19 cellular contexts compared by ENCODE assay signal in genomic region chr1:93659805-93660479, GRCh38. TPM values are rescaled to one million over a fixed set of nuclear protein-coding genes. Genes with fewer than 3 reads are reported as not detected.
DNase-seq lines count a peak whose midpoint lies in the region; ATAC-seq and TF ChIP-seq lines count a peak whose summit lies in the region.
"Had no signal": no experiment of that assay in that cellular context is flagged by ENCODE, and none has a peak within 500 bp of the region (broad histone marks: within the 10 kb centered on the region; RNA-seq: fewer than 3 reads in every experiment).

No MANE protein-coding gene starts in this region.

- POLR2A ChIA-PET in IMR-90 (lab: Charles Lee; ENCODE audit: unreplicated experiment), result no interaction called here

- H4K5ac ChIP-seq in IMR-90 (ENCODE audit: low read depth, low read length), result peak overlapping the region; percentile 86

- H3K4me1 Mint-ChIP-seq in activated naive CD4-positive, alpha-beta T cell treated with anti-CD3 and anti-CD28 coated beads for 36 hours (ENCODE audit: low read depth), result no peaks in the 10 kb centered on the region
- H3K4me1 Mint-ChIP-seq: activated CD4-positive, alpha-beta T cell treated with anti-CD3 and anti-CD28 coated beads, Interleukin-2, amount 10 ng/mL, durations not matched to agents 24 days and 14 days; immature natural killer cell had no signal

- H3K9me3 ChIP-seq in IMR-90 (ENCODE audit: control insufficient read depth, insufficient read depth, low read length), result no peaks in the 10 kb centered on the region
- H3K9me3 ChIP-seq in smooth muscle cell (replicated peaks; ENCODE audit: low read depth), result no peaks in the 10 kb centered on the region
- H3K9me3 ChIP-seq in colonic mucosa, result no peaks in the 10 kb centered on the region
- H3K9me3 ChIP-seq: adrenal gland had no signal

- peaks cover 34 to 64% of the 10 kb centered on the region in 2 experiments for H3K79me1 ChIP-seq in IMR-90 (ENCODE audit: low read depth in 1 of 2, low read length in 2 of 2)

- BruUV-seq in IMR-90 (replicated peaks; lab: Mats Ljungman, UMichigan), result no TSS peak

- WGBS in IMR-90 (ENCODE audit: extremely low coverage in 2 of 2, insufficient read length in 1 of 2), 2 experiments, result 50% methylated on average over 1 of the region's 10 CpGs; no CpG with 5 or more reads in 1 of the 2 experiments
- 52% methylated on average over 10 of the region's 10 CpGs for WGBS in smooth muscle cell (ENCODE audit: low lambda C conversion rate)

- H3K4me1 ChIP-seq in IMR-90 (ENCODE audit: control insufficient read depth, insufficient read depth, low read length), result peaks cover 34% of the 10 kb centered on the region
- H3K4me1 ChIP-seq in smooth muscle cell (ENCODE audit: low read depth), result peaks cover 31% of the 10 kb centered on the region
- H3K4me1 ChIP-seq in colonic mucosa, result no peaks in the 10 kb centered on the region

- H3K4ac ChIP-seq in IMR-90 (ENCODE audit: low read depth, low read length), result peak overlapping the region; percentile 80

- H2BK15ac ChIP-seq in IMR-90 (ENCODE audit: low read depth, low read length), result peak overlapping the region; percentile 65; the same call in 1 of the 3 replicates

- H3K9me3 Mint-ChIP-seq in activated naive CD4-positive, alpha-beta T cell treated with anti-CD3 and anti-CD28 coated beads for 36 hours, result no peaks in the 10 kb centered on the region
- H3K9me3 Mint-ChIP-seq: activated CD4-positive, alpha-beta T cell treated with anti-CD3 and anti-CD28 coated beads, Interleukin-2, amount 10 ng/mL, durations not matched to agents 24 days and 14 days; activated T-cell treated with anti-CD3 and anti-CD28 coated beads, Interleukin-2, amount 50 U/mL, for 24 hours; immature natural killer cell; T-helper 2 cell treated with Interferon-gamma antibody and Interleukin-4, amounts not matched to agents 5 μg/mL and 100 μg/mL, for 36 hours had no signal

- intact Hi-C loops in IMR-90 (cut with micrococcal nuclease) (no loop called here), colonic mucosa (cut with DNase I) (no loop called here)
- intact Hi-C loops in activated naive CD4-positive, alpha-beta T cell treated with anti-CD3 and anti-CD28 coated beads for 36 hours (cut with micrococcal nuclease), result no loop called here

- in situ Hi-C loops in IMR-90 (cut with MboI; ENCODE audit: low sequenced_read_pairs), result no loop called here

- no peaks in the 10 kb centered on the region for H3K27me3 ChIP-seq in IMR-90 (ENCODE audit: control insufficient read depth, insufficient read depth, low read length)
- no peaks in the 10 kb centered on the region for H3K27me3 ChIP-seq in smooth muscle cell (ENCODE audit: low read depth)
- H3K27me3 ChIP-seq in colonic mucosa, result no peaks in the 10 kb centered on the region
- H3K27me3 ChIP-seq: adrenal gland, foreskin keratinocyte had no signal

- peak overlapping the region; percentile 79 for H2AK5ac ChIP-seq in IMR-90 (ENCODE audit: low read depth, low read length)

- H3K56ac ChIP-seq in IMR-90 (ENCODE audit: extremely low read depth, insufficient read depth, low read length), result no peak overlapping the region

- peaks cover 25% of the 10 kb centered on the region for H4K20me1 ChIP-seq in IMR-90 (ENCODE audit: insufficient read depth, low read length)
- H4K20me1 ChIP-seq in smooth muscle cell (ENCODE audit: low read depth), result peaks cover 76% of the 10 kb centered on the region

- peak overlapping the region in 1 of 2 experiments; percentile 80; a peak in 3 of 4 replicates for H4K8ac ChIP-seq in IMR-90 (ENCODE audit: low read depth in 2 of 2, low read length in 2 of 2)

- H3F3A ChIP-seq in smooth muscle cell (ENCODE audit: low read depth), result peaks cover 38% of the 10 kb centered on the region

- H3K27me3 Mint-ChIP-seq in activated naive CD4-positive, alpha-beta T cell treated with anti-CD3 and anti-CD28 coated beads for 36 hours (ENCODE audit: low read depth), result no peaks in the 10 kb centered on the region

- peak overlapping the region; percentile 74 for H3K23ac ChIP-seq in IMR-90 (ENCODE audit: low read depth, low read length)

- TF ChIP-seq CTCF in IMR-90 (conservative IDR thresholded peaks at IDR 0.05; ENCODE audit: low read depth, low read length) (no peak), smooth muscle cell (IDR thresholded peaks at IDR 0.05; ENCODE audit: borderline replicate concordance, insufficient read depth, poor library complexity, severe bottlenecking) (no peak), colonic mucosa (IDR thresholded peaks at IDR 0.05) (no peak)

- peak overlapping the region; percentile 44 for H2BK120ac ChIP-seq in IMR-90 (ENCODE audit: low read depth, low read length)

- no peak for TF ChIP-seq RAD21 in IMR-90 (IDR thresholded peaks at IDR 0.05; ENCODE audit: low read length)

- H3K36me3 Mint-ChIP-seq in activated naive CD4-positive, alpha-beta T cell treated with anti-CD3 and anti-CD28 coated beads for 36 hours (ENCODE audit: low read depth), result no peaks in the 10 kb centered on the region
- H3K36me3 Mint-ChIP-seq: immature natural killer cell had no signal

- peaks cover 64% of the 10 kb centered on the region for H3K79me2 ChIP-seq in smooth muscle cell (ENCODE audit: low read depth)

- peaks cover 24% of the 10 kb centered on the region for H3K9me1 ChIP-seq in IMR-90 (ENCODE audit: insufficient read depth, low read length)

- H4K91ac ChIP-seq in IMR-90 (ENCODE audit: insufficient read depth, low read depth, low read length), result peak overlapping the region; percentile 68; the same call in 1 of the 2 replicates

- H3K4me2 ChIP-seq in IMR-90 (ENCODE audit: low read depth, low read length) (peak overlapping the region; percentile 20), smooth muscle cell (peak overlapping the region; percentile 43)
- H3K4me2 ChIP-seq: KMS-11 had no signal

- H3K27ac Mint-ChIP-seq in activated naive CD4-positive, alpha-beta T cell treated with anti-CD3 and anti-CD28 coated beads for 36 hours, result no peak overlapping the region
- H3K27ac Mint-ChIP-seq: activated CD4-positive, alpha-beta T cell treated with anti-CD3 and anti-CD28 coated beads, Interleukin-2, amount 10 ng/mL, durations not matched to agents 24 days and 14 days; activated T-cell treated with anti-CD3 and anti-CD28 coated beads, Interleukin-2, amount 50 U/mL, for 24 hours; immature natural killer cell; T-helper 2 cell treated with Interferon-gamma antibody and Interleukin-4, amounts not matched to agents 5 μg/mL and 100 μg/mL, for 36 hours had no signal

- H3K36me3 ChIP-seq in IMR-90 (ENCODE audit: control insufficient read depth, insufficient read depth, low read length), result peaks cover 8% of the 10 kb centered on the region
- H3K36me3 ChIP-seq in smooth muscle cell (ENCODE audit: low read depth), result peaks cover 8% of the 10 kb centered on the region
- no peaks in the 10 kb centered on the region for H3K36me3 ChIP-seq in colonic mucosa
- H3K36me3 ChIP-seq: adrenal gland had no signal

- ATAC-seq in IMR-90 (ENCODE audit: low read depth) (peak; percentile 45), GM19035 (IDR thresholded peaks at IDR 0.05; ENCODE audit: unreplicated experiment) (no peak)
- ATAC-seq: foreskin keratinocyte, GM12878 had no signal

- H3K14ac ChIP-seq in IMR-90 (replicated peaks; ENCODE audit: low read depth, low read length), result peak overlapping the region; percentile 70

- H3K27ac ChIP-seq in IMR-90 (ENCODE audit: insufficient read depth, low read length) (peak overlapping the region; percentile 50; the same call in 1 of the 2 replicates), smooth muscle cell (ENCODE audit: low read depth) (peak overlapping the region; percentile 99), colonic mucosa (no peak overlapping the region)
- H3K27ac ChIP-seq: foreskin keratinocyte, KMS-11 had no signal

- H2BK20ac ChIP-seq in IMR-90 (ENCODE audit: low read depth, low read length), result peak overlapping the region; percentile 17; the same call in 1 of the 2 replicates

- H2BK5ac ChIP-seq in IMR-90 (ENCODE audit: low read depth, low read length, poor library complexity, severe bottlenecking), result peak overlapping the region; percentile 73

- no peak overlapping the region for H3K4me3 Mint-ChIP-seq in activated naive CD4-positive, alpha-beta T cell treated with anti-CD3 and anti-CD28 coated beads for 36 hours
- H3K4me3 Mint-ChIP-seq: activated CD4-positive, alpha-beta T cell treated with anti-CD3 and anti-CD28 coated beads, Interleukin-2, amount 10 ng/mL, durations not matched to agents 24 days and 14 days; activated T-cell treated with anti-CD3 and anti-CD28 coated beads, Interleukin-2, amount 50 U/mL, for 24 hours; immature natural killer cell; T-helper 2 cell treated with Interferon-gamma antibody and Interleukin-4, amounts not matched to agents 5 μg/mL and 100 μg/mL, for 36 hours had no signal

- TF ChIP-seq POLR2A in IMR-90 (IDR thresholded peaks at IDR 0.05; ENCODE audit: low read depth, low read length), result no peak

- dilution Hi-C loops in IMR-90 (cut with HindIII; ENCODE audit: low sequenced_read_pairs, unreplicated experiment), result no loop called here

- peak overlapping the region; percentile 67 for H3K18ac ChIP-seq in IMR-90 (ENCODE audit: low read depth, low read length)

- H2AK9ac ChIP-seq in IMR-90 (replicated peaks; ENCODE audit: low read depth, low read length, poor library complexity), result no peak overlapping the region

- H2AFZ ChIP-seq in IMR-90 (replicated peaks; ENCODE audit: low read length, poor library complexity) (no peak overlapping the region), smooth muscle cell (ENCODE audit: low read depth) (no peak overlapping the region)

- DNase-seq in IMR-90, result peak; percentile 61
- DNase-seq in astrocyte of the hippocampus (ENCODE audit: low read depth, low spot score), result peak; percentile 67
- DNase-seq in iris pigment epithelial cell (ENCODE audit: low read depth), result peak; percentile 52
- DNase-seq in smooth muscle cell (lab: John Stamatoyannopoulos, UW; ENCODE audit: unreplicated experiment), result no peak
- DNase-seq in KG1 (lab: John Stamatoyannopoulos, UW), result no peak
- no peak for DNase-seq in colonic mucosa
- DNase-seq in activated naive CD4-positive, alpha-beta T cell treated with anti-CD3 and anti-CD28 coated beads for 36 hours, result no peak
- DNase-seq: activated CD4-positive, alpha-beta T cell treated with anti-CD3 and anti-CD28 coated beads, Interleukin-2, amount 10 ng/mL, durations not matched to agents 24 days and 14 days; activated T-cell treated with anti-CD3 and anti-CD28 coated beads, Interleukin-2, amount 50 U/mL, for 24 hours; foreskin keratinocyte; immature natural killer cell; NCI-H1436; NCI-H510A; stimulated activated CD4-positive, alpha-beta T cell treated with anti-CD3 and anti-CD28 coated beads, Interleukin-2, amount 100 ng/mL, for 48 hours had no signal

- H3K4me3 ChIP-seq in IMR-90 (ENCODE audit: insufficient read depth, low read depth, low read length) (no peak overlapping the region), smooth muscle cell (no peak overlapping the region), colonic mucosa (no peak overlapping the region)
- H3K4me3 ChIP-seq: adrenal gland, GM12878 had no signal

- peak overlapping the region; percentile 24; the same call in 1 of the 2 replicates for H3K9ac ChIP-seq in IMR-90 (ENCODE audit: low read depth, low read length)
- H3K9ac ChIP-seq in smooth muscle cell (ENCODE audit: low read depth), result no peak overlapping the region
- H3K9ac ChIP-seq in colonic mucosa (ENCODE audit: low read depth in 2 of 2, low read length in 2 of 2), result no peak overlapping the region
- H3K9ac ChIP-seq: KMS-11 had no signal

- CTCF ChIA-PET in IMR-90 (lab: Yijun Ruan, JAX), result interaction anchor here (1.3 kb wide), 1 partner anchor 11 kb away, joined by 3 read pairs; no protein-coding TSS in a partner anchor
- CTCF ChIA-PET in activated naive CD4-positive, alpha-beta T cell treated with anti-CD3 and anti-CD28 coated beads for 36 hours (lab: Charles Lee), result no interaction called here

RNA-seq across cellular contexts. Expression of gene BCAR3, which starts 21.7 kb away (rescaled TPM):
- total RNA-seq in IMR-90 (2012; rRNA removed) (46.4 TPM in 2 replicates), smooth muscle cell (24.9 and 25.6 TPM in 2 replicates), colonic mucosa (10 to 100 TPM; 45.2 to 47.7 TPM)
- polyA plus RNA-seq in IMR-90 (2012; rRNA removed) (41.4 and 47.9 TPM in 2 replicates), smooth muscle cell (21.4 and 26.7 TPM in 2 replicates)
- 28.9 and 33.4 TPM in 2 replicates for polyA plus RNA-seq in IMR-90 (2012; cell fraction: cytosol; rRNA removed)
- 41.5 and 54.4 TPM in 2 replicates for polyA plus RNA-seq in IMR-90 (2012; cell fraction: nucleus; rRNA removed; ENCODE audit: low replicate concordance)
- total RNA-seq in activated naive CD4-positive, alpha-beta T cell treated with anti-CD3 and anti-CD28 coated beads for 36 hours, result under 1 TPM; 0.42 to 0.55 TPM

Comparison
In these comparisons a context has a peak if more than half of its experiments do, and no peak if none do; other contexts are left out.
1. DNase-seq: peak in IMR-90 (single experiment), astrocyte of the hippocampus (single experiment) and iris pigment epithelial cell (single experiment); none in smooth muscle cell (single experiment), KG1 (single experiment), colonic mucosa (single experiment) and activated naive CD4-positive, alpha-beta T cell treated with anti-CD3 and anti-CD28 coated beads for 36 hours (single experiment).
2. RNA of gene BCAR3, which starts 21.7 kb away (total RNA-seq): 45.2 to 47.7 TPM in colonic mucosa, 46.4 TPM in IMR-90 and 24.9 to 25.6 TPM in smooth muscle cell; 0.42 to 0.55 TPM in activated naive CD4-positive, alpha-beta T cell treated with anti-CD3 and anti-CD28 coated beads for 36 hours; every median in the first group is over 10 times any median in the second.